1 cellular context compared by ENCODE assay signal in the genomic region with DNA sequence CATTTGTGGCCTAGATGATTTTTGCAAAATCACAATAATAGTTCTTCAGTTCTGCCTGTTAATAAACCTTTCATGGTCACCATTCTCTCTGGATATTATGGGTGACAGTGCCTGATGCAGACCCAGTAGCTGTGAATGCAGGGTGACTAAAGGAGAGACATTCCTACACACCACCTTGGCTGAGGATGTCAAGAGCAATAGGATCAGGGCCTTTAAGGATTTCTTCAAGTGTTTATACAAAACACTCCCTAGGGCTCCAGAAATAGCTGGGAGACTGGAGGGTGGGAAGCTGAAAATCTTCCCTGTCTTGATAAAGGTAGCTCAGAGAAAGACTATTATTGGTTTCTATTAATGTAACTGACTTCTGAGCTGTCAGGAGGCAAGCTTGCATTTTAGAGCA.
TF ChIP-seq lines count a peak whose summit lies in the region.

No MANE protein-coding gene starts in this region.

TF ChIP-seq in HepG2, 621 proteins besides CTCF, POLR2A, EP300 and RAD21 (continued from another document):
- TF ChIP-seq, protein P1, sequence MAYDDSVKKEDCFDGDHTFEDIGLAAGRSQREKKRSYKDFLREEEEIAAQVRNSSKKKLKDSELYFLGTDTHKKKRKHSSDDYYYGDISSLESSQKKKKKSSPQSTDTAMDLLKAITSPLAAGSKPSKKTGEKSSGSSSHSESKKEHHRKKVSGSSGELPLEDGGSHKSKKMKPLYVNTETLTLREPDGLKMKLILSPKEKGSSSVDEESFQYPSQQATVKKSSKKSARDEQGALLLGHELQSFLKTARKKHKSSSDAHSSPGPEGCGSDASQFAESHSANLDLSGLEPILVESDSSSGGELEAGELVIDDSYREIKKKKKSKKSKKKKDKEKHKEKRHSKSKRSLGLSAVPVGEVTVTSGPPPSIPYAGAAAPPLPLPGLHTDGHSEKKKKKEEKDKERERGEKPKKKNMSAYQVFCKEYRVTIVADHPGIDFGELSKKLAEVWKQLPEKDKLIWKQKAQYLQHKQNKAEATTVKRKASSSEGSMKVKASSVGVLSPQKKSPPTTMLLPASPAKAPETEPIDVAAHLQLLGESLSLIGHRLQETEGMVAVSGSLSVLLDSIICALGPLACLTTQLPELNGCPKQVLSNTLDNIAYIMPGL (CRISPR knock-in tag; IDR thresholded peaks at IDR 0.05; ENCODE audit: borderline replicate concordance in 1 of 2, low read depth in 1 of 2), result no peak
- TF ChIP-seq ZNF615 (CRISPR knock-in tag; IDR thresholded peaks at IDR 0.05; ENCODE audit: borderline replicate concordance), result no peak
- no peak for TF ChIP-seq CENPX (CRISPR knock-in tag; IDR thresholded peaks at IDR 0.05)
- TF ChIP-seq HIVEP1 (CRISPR knock-in tag; IDR thresholded peaks at IDR 0.05), result no peak
- no peak for TF ChIP-seq ZNF879 (CRISPR knock-in tag; IDR thresholded peaks at IDR 0.05)
- no peak for TF ChIP-seq SOX13 (IDR thresholded peaks at IDR 0.05)
- TF ChIP-seq SOX13 (CRISPR knock-in tag; conservative IDR thresholded peaks at IDR 0.05 in 1 of 2, IDR thresholded peaks at IDR 0.05 in 1 of 2), result no peak
- no peak for TF ChIP-seq SMAD9 (CRISPR knock-in tag; IDR thresholded peaks at IDR 0.05)
